In the genomic region with DNA sequence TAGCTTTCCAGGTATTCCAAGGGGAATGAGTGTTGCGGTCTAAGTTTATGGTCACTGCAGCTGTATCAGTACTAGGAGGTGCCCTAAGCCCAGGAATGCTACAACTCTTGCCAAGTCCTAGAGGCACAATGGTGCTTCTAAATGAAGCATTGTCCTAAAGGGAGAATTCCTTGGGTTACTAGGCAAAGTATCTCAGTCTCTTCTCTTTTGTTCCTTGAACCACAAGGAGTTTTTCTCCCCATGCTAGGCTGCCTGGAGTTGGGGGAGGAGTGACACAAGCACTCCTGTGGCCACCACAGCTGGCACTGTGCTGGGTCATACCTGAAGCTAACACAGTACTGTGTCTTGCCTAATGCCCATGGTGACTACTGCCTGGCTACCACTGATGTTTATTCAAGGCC, we compare ENCODE assay signal across 22 cellular contexts. TPM values are rescaled to one million over a fixed set of nuclear protein-coding genes. Genes with fewer than 3 reads are reported as not detected.
A peak's percentile ranks its signal among the peaks of the same experiment; 100 is the strongest.
DNase-seq lines count a peak whose midpoint lies in the region; ATAC-seq and TF ChIP-seq lines count a peak whose summit lies in the region.
"Had no signal": no experiment of that assay in that cellular context is flagged by ENCODE, and none has a peak within 500 bp of the region (broad histone marks: within the 10 kb centered on the region; RNA-seq: fewer than 3 reads in every experiment).

No MANE protein-coding gene starts in this region.

- no peaks in the 10 kb centered on the region for H3F3A ChIP-seq in GM23338 (replicated peaks; ENCODE audit: low read depth)

- no peaks in the 10 kb centered on the region for H3K9me2 ChIP-seq in GM23338 (ENCODE audit: insufficient read depth)
- H3K9me2 ChIP-seq: SK-N-SH had no signal

- H3K36me3 Mint-ChIP-seq in GM23338 (ENCODE audit: low read depth) = no peaks in the 10 kb centered on the region
- peaks cover 54 to 55% of the 10 kb centered on the region in 2 donors for H3K36me3 Mint-ChIP-seq in naive B cell

- H3K4me1 Mint-ChIP-seq in GM23338 = no peaks in the 10 kb centered on the region
- peaks cover 8 to 34% (median 20%) of the 10 kb centered on the region in 3 donors for H3K4me1 Mint-ChIP-seq in naive B cell
- H3K4me1 Mint-ChIP-seq: T-cell had no signal

- no peaks in the 10 kb centered on the region; the same call in 2 of the 3 replicates for H3K9me3 Mint-ChIP-seq in GM23338
- H3K9me3 Mint-ChIP-seq in naive B cell = no peaks in the 10 kb centered on the region
- H3K9me3 Mint-ChIP-seq: CD4-positive, alpha-beta T cell; IgD-negative memory B cell had no signal

- no peak; the same call in 2 of the 3 replicates for ATAC-seq in GM23338
- ATAC-seq in RWPE2 (ENCODE audit: low read depth) = peak; percentile 93
- ATAC-seq in esophagus mucosa = peak; percentile 36
- no peak for ATAC-seq in naive B cell (ENCODE audit: low read depth in 2 of 2)
- no peak for ATAC-seq in HG03460 (IDR thresholded peaks at IDR 0.05; ENCODE audit: unreplicated experiment)
- ATAC-seq: GM12878, T-cell had no signal

- no peaks in the 10 kb centered on the region for H3K27me3 ChIP-seq in GM23338 (ENCODE audit: insufficient read depth)
- no peaks in the 10 kb centered on the region for H3K27me3 ChIP-seq in RWPE2 (ENCODE audit: insufficient read depth, poor library complexity, severe bottlenecking)
- H3K27me3 ChIP-seq: BE2C had no signal

- no peaks in the 10 kb centered on the region for H3K36me3 ChIP-seq in GM23338 (ENCODE audit: insufficient read depth)
- H3K36me3 ChIP-seq in RWPE2 (ENCODE audit: low read depth) = no peaks in the 10 kb centered on the region
- H3K36me3 ChIP-seq: BE2C had no signal

- H3K4me1 ChIP-seq in GM23338 (ENCODE audit: insufficient read depth) (no peaks in the 10 kb centered on the region), RWPE2 (ENCODE audit: insufficient read depth, poor library complexity, severe bottlenecking) (peaks cover 12% of the 10 kb centered on the region)
- H3K4me1 ChIP-seq: BE2C had no signal

- H3K4me3 ChIP-seq in GM23338 (no peak overlapping the region), RWPE2 (ENCODE audit: severe bottlenecking) (no peak overlapping the region)
- H3K4me3 ChIP-seq: GM12878 had no signal

- no peaks in the 10 kb centered on the region for H3K27me3 Mint-ChIP-seq in GM23338 (ENCODE audit: insufficient read depth, low read depth, poor library complexity)
- no peaks in the 10 kb centered on the region for H3K27me3 Mint-ChIP-seq in naive B cell
- H3K27me3 Mint-ChIP-seq: IgD-negative memory B cell had no signal

- TF ChIP-seq CTCF in GM23338 (conservative IDR thresholded peaks at IDR 0.05; ENCODE audit: low read depth in 2 of 2) (0 out of 4 replicates have a peak, but pooled peaks of 1 of the 2 experiments have one; percentile 5), RWPE2 (IDR thresholded peaks at IDR 0.05; ENCODE audit: poor library complexity, severe bottlenecking) (no peak)

- H3K27ac ChIP-seq in GM23338 (ENCODE audit: low read depth) (no peak overlapping the region), RWPE2 (ENCODE audit: poor library complexity, severe bottlenecking) (peak overlapping the region; percentile 37)

- H3K4me2 ChIP-seq in GM23338 = no peak overlapping the region
- H3K4me2 ChIP-seq: SK-N-SH had no signal

- H3K79me2 ChIP-seq in GM23338 (replicated peaks; ENCODE audit: insufficient read depth) = no peaks in the 10 kb centered on the region

- DNase-seq in GM23338 (ENCODE audit: low spot score) = peak; percentile 6
- no peak for DNase-seq in RWPE2 (ENCODE audit: low spot score)
- DNase-seq in naive B cell = no peak
- DNase-seq in NCI-H2196 (lab: John Stamatoyannopoulos, UW; ENCODE audit: unreplicated experiment) = no peak
- DNase-seq in hypothalamus (lab: John Stamatoyannopoulos, UW) = no peak
- DNase-seq in pons (ENCODE audit: low spot score) = no peak
- DNase-seq: BE2C; CD4-positive, alpha-beta T cell; GDM1; GOT3; NCI-H187; NCI-H2171; NCI-H446 treated with DMSO at 0.1 percent for 48 hours; NCI-H748 treated with DMSO at 0.1 percent for 48 hours; Right ventricle myocardium superior; SK-N-SH; T-cell had no signal

- H3K9me3 ChIP-seq in RWPE2 (ENCODE audit: severe bottlenecking) = no peaks in the 10 kb centered on the region
- H3K9me3 ChIP-seq: BE2C, SK-N-SH had no signal

- no peak overlapping the region for H3K4me3 Mint-ChIP-seq in GM23338
- no peak overlapping the region for H3K4me3 Mint-ChIP-seq in naive B cell
- H3K4me3 Mint-ChIP-seq: CD4-positive, alpha-beta T cell; IgD-negative memory B cell; T-cell had no signal

- H3K27ac Mint-ChIP-seq in GM23338 = no peak overlapping the region
- H3K27ac Mint-ChIP-seq in naive B cell = peak overlapping the region in 5 of 6 donors; percentile 10 to 94 (median 79)
- H3K27ac Mint-ChIP-seq: CD4-positive, alpha-beta T cell; IgD-negative memory B cell; T-cell had no signal

- H2AFZ ChIP-seq in GM23338 = no peak overlapping the region

- no peaks in the 10 kb centered on the region for H4K20me1 ChIP-seq in GM23338 (replicated peaks; ENCODE audit: insufficient read depth)

TF ChIP-seq in GM23338, 12 proteins besides CTCF, POLR2A, EP300 and RAD21:
- no peak for TF ChIP-seq EZH2 (IDR thresholded peaks at IDR 0.05; ENCODE audit: low read depth, unreplicated experiment)
- no peak for TF ChIP-seq CREB1 (CRISPR knock-in tag; IDR thresholded peaks at IDR 0.05; ENCODE audit: low read depth)
- no peak for TF ChIP-seq POLR2AphosphoS5 (IDR thresholded peaks at IDR 0.05; ENCODE audit: low read depth)
- TF ChIP-seq, protein P1, sequence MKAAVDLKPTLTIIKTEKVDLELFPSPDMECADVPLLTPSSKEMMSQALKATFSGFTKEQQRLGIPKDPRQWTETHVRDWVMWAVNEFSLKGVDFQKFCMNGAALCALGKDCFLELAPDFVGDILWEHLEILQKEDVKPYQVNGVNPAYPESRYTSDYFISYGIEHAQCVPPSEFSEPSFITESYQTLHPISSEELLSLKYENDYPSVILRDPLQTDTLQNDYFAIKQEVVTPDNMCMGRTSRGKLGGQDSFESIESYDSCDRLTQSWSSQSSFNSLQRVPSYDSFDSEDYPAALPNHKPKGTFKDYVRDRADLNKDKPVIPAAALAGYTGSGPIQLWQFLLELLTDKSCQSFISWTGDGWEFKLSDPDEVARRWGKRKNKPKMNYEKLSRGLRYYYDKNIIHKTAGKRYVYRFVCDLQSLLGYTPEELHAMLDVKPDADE (IDR thresholded peaks at IDR 0.05) = no peak
- TF ChIP-seq, protein P2, sequence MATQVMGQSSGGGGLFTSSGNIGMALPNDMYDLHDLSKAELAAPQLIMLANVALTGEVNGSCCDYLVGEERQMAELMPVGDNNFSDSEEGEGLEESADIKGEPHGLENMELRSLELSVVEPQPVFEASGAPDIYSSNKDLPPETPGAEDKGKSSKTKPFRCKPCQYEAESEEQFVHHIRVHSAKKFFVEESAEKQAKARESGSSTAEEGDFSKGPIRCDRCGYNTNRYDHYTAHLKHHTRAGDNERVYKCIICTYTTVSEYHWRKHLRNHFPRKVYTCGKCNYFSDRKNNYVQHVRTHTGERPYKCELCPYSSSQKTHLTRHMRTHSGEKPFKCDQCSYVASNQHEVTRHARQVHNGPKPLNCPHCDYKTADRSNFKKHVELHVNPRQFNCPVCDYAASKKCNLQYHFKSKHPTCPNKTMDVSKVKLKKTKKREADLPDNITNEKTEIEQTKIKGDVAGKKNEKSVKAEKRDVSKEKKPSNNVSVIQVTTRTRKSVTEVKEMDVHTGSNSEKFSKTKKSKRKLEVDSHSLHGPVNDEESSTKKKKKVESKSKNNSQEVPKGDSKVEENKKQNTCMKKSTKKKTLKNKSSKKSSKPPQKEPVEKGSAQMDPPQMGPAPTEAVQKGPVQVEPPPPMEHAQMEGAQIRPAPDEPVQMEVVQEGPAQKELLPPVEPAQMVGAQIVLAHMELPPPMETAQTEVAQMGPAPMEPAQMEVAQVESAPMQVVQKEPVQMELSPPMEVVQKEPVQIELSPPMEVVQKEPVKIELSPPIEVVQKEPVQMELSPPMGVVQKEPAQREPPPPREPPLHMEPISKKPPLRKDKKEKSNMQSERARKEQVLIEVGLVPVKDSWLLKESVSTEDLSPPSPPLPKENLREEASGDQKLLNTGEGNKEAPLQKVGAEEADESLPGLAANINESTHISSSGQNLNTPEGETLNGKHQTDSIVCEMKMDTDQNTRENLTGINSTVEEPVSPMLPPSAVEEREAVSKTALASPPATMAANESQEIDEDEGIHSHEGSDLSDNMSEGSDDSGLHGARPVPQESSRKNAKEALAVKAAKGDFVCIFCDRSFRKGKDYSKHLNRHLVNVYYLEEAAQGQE (IDR thresholded peaks at IDR 0.05; ENCODE audit: unreplicated experiment) = no peak
- TF ChIP-seq EZH2phosphoT487 (IDR thresholded peaks at IDR 0.05; ENCODE audit: unreplicated experiment) = no peak
TF ChIP-seq in GM23338: peak in this region for 0.

RNA-seq across cellular contexts. Expression of a gene that starts 50.7 kb away (rescaled TPM):
- total RNA-seq in GM23338 (2014; rRNA removed; shearing (Covaris generic)) = not detected in 2 replicates
- polyA plus RNA-seq in GM23338 (2016; fragmentation: Nextera tagmentation; extraction: Ambion mirVana) (0.05 TPM in 1 of 2 replicates, not detected in the other), naive B cell (ENCODE audit: low read depth in 6 of 6) (10 to 100 TPM; 44.0 to 70.6 (median 53.4) TPM)
- 0.12 TPM for total RNA-seq in esophagus mucosa
- total RNA-seq: CD4-positive, alpha-beta T cell; LHCN-M2 had no signal
- polyA plus RNA-seq: SK-N-SH had no signal

RNA-seq across cellular contexts. Expression of a gene that starts 57.2 kb away (rescaled TPM):
- 65.1 and 66.8 TPM in 2 replicates for total RNA-seq in GM23338 (2014; rRNA removed; shearing (Covaris generic))
- polyA plus RNA-seq in GM23338 (2016; fragmentation: Nextera tagmentation; extraction: Ambion mirVana) = 17.2 and 19.9 TPM in 2 replicates
- total RNA-seq in esophagus mucosa = 4.1 TPM
- 10 to 100 TPM in 5 of 6 donors, 1 to 10 TPM in 1; 6.5 to 17.3 (median 15.5) TPM for polyA plus RNA-seq in naive B cell (ENCODE audit: low read depth in 6 of 6)

RNA-seq across cellular contexts. Expression of a gene that starts 57.2 kb away (rescaled TPM):
- total RNA-seq in GM23338 (2014; rRNA removed; shearing (Covaris generic)) = 35.4 and 46.8 TPM in 2 replicates
- polyA plus RNA-seq in GM23338 (2016; fragmentation: Nextera tagmentation; extraction: Ambion mirVana) (21.1 and 23.7 TPM in 2 replicates), naive B cell (ENCODE audit: low read depth in 6 of 6) (100 to 1,000 TPM; 137 to 271 (median 167) TPM)
- 11.0 TPM for total RNA-seq in esophagus mucosa

Comparison
In these comparisons a context has a peak if more than half of its experiments do, and no peak if none do; other contexts are left out.
1. ATAC-seq: peak in RWPE2 (single experiment) and esophagus mucosa (single experiment); none in GM23338 (single experiment), naive B cell (0 of 2) and HG03460 (single experiment).
2. RNA of a gene that starts 57.2 kb away (total RNA-seq): 65.1 to 66.8 TPM in GM23338; 4.1 TPM in esophagus mucosa (single experiment); every median in the first group is over 10 times any median in the second.